Comparison of ENCODE assay signal across 8 cellular contexts in the genomic region with DNA sequence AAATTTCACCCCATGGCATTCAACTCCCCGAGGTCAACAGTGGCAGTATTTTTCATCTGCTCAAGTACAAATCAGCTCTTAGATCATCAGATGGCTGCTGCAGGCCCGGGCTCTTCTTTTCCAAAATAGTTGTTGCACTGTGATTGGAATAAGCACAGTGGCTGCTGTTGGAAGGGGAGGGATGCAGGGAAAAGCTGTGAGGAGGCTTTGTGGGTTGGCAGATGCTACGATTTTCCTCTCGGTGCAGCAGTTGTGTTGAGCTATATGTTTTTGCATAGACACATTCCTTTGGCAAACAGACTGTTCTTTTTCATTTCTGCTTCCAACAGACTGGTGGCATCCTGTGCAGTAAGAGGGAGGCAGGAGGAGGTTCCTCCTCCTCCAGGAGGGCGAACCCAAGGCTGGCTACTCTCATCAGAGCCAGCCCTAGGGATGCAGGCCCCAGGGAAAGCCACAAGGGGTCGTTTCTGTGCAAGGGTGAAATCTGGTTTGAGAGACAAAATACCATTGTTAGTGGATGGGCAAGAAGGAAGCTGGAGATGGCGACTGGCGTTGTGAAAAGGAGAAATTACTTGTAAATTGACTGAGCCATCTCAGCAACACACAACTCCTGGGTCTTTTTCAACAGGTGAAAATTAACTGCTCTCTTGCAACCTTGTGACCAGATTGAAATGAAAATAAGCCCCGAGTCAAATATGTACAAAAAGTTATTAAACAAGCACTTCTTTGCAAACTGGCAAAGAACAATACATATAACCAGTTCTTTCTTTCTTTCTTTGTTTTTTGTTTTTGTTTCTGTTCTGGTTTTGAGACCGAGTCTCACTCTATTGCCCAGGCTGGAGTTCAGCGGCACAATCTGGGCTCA. TPM values are rescaled to one million over a fixed set of nuclear protein-coding genes. Genes with fewer than 3 reads are reported as not detected.
DNase-seq lines count a peak whose midpoint lies in the region; ATAC-seq, FAIRE-seq and TF ChIP-seq lines count a peak whose summit lies in the region.

No MANE protein-coding gene starts in this region.

- H3K4me1 ChIP-seq in breast epithelium (no peaks in the 10 kb centered on the region), keratinocyte (ENCODE audit: control insufficient read depth, extremely low read depth, insufficient read depth, low read length) (peaks cover 17% of the 10 kb centered on the region)

- H3K4me2 ChIP-seq in keratinocyte (ENCODE audit: control insufficient read depth, extremely low read depth, insufficient read depth, low read depth, low read length) = no peak overlapping the region

- no peaks in the 10 kb centered on the region for H3K36me3 Mint-ChIP-seq in WTC11

- no peak for TF ChIP-seq POLR2A in breast epithelium (IDR thresholded peaks at IDR 0.05)

- H3K9me1 ChIP-seq in keratinocyte (ENCODE audit: control insufficient read depth, extremely low read depth, insufficient read depth, low read length) = no peaks in the 10 kb centered on the region

- H3K27ac Mint-ChIP-seq in WTC11 = no peak overlapping the region

- H3K36me3 ChIP-seq in breast epithelium (no peaks in the 10 kb centered on the region), keratinocyte (ENCODE audit: control insufficient read depth in 2 of 2, extremely low read depth in 1 of 2, insufficient read depth in 2 of 2, low read length in 2 of 2) (no peaks in the 10 kb centered on the region)

- H3K4me1 Mint-ChIP-seq in WTC11 = no peaks in the 10 kb centered on the region; the same call in 1 of the 2 replicates

- no peak overlapping the region for H3K9ac ChIP-seq in keratinocyte (ENCODE audit: control insufficient read depth, extremely low read depth, insufficient read depth, low read length)

- H3K9me3 ChIP-seq in breast epithelium (no peaks in the 10 kb centered on the region), keratinocyte (ENCODE audit: control insufficient read depth, low read depth, low read length) (no peaks in the 10 kb centered on the region)

- no peaks in the 10 kb centered on the region for H3K9me3 Mint-ChIP-seq in WTC11

- H3K27me3 ChIP-seq in breast epithelium = no peaks in the 10 kb centered on the region
- H3K27me3 ChIP-seq in keratinocyte (ENCODE audit: control insufficient read depth, extremely low read depth, insufficient read depth, low read length) = no peaks in the 10 kb centered on the region

- H4K20me1 ChIP-seq in keratinocyte (ENCODE audit: control insufficient read depth, extremely low read depth, insufficient read depth, low read length) = no peaks in the 10 kb centered on the region

- no peak overlapping the region for H3K4me3 Mint-ChIP-seq in WTC11

- H3K79me2 ChIP-seq in keratinocyte (ENCODE audit: control insufficient read depth, insufficient read depth, low read length) = no peaks in the 10 kb centered on the region

- H3K4me3 ChIP-seq in breast epithelium (no peak overlapping the region), keratinocyte (ENCODE audit: control insufficient read depth in 2 of 3, extremely low read depth in 1 of 3, insufficient read depth in 2 of 3, low read depth in 1 of 3, low read length in 3 of 3) (no peak overlapping the region)

- CTCF ChIA-PET in WTC11 (lab: Charles Lee) = interaction anchor here (0.6 to 4.6 kb wide), 49 partner anchors 8 to 426 kb away, joined by 3 to 57 read pairs (median 4); a partner anchor contains a TSS

- ATAC-seq in GM21529 (IDR thresholded peaks at IDR 0.05; ENCODE audit: unreplicated experiment) = peak; percentile 76
- peak; percentile 98 for ATAC-seq in WTC11
- no peak for ATAC-seq in GM19463 (IDR thresholded peaks at IDR 0.05; ENCODE audit: unreplicated experiment)

- H3K27me3 Mint-ChIP-seq in WTC11 (ENCODE audit: low read depth) = no peaks in the 10 kb centered on the region; the same call in 1 of the 2 replicates

- POLR2A ChIA-PET in WTC11 (lab: Charles Lee) = interaction anchor here (0.6 kb wide), 1 partner anchor 142 kb away, joined by 3 read pairs; no protein-coding TSS in a partner anchor

- H3K27ac ChIP-seq in breast epithelium = no peak overlapping the region
- no peak overlapping the region for H3K27ac ChIP-seq in keratinocyte (ENCODE audit: control insufficient read depth, insufficient read depth, low read length)

- FAIRE-seq in keratinocyte (lab: Jason Lieb, UNC) = peak; percentile 83

- TF ChIP-seq CTCF in WTC11 (IDR thresholded peaks at IDR 0.05) = peak; percentile 63; the same call in 1 of the 2 replicates
- TF ChIP-seq CTCF in breast epithelium (IDR thresholded peaks at IDR 0.05) = peak; percentile 27 to 74 (median 55)
- TF ChIP-seq CTCF in keratinocyte (optimal IDR thresholded peaks at IDR 0.05 in 1 of 3, IDR thresholded peaks at IDR 0.05 in 1 of 3, conservative IDR thresholded peaks at IDR 0.05 in 1 of 3; ENCODE audit: extremely low read depth in 1 of 3, insufficient read depth in 2 of 3, low read length in 3 of 3) = peak; percentile 81 to 93 (median 85)

- dilution Hi-C loops in keratinocyte (cut with MboI; ENCODE audit: extremely low pct_ligation_motif_present, low sequenced_read_pairs) = no loop called here

- DNase-seq in CD1c-positive myeloid dendritic cell (ENCODE audit: extremely low spot score) = peak; percentile 88
- peak; percentile 78 to 84 for DNase-seq in NCI-H2081 (lab: John Stamatoyannopoulos, UW)
- DNase-seq in WTC11 (ENCODE audit: low spot score) = peak; percentile 81
- DNase-seq in breast epithelium (ENCODE audit: low spot score in 2 of 2) = peak in 1 of 2 donors; percentile 56
- DNase-seq in keratinocyte (ENCODE audit: low read depth, low spot score) = no peak
- peak; percentile 61 to 63 for DNase-seq in stimulated activated CD4-positive, alpha-beta T cell treated with anti-CD3 and anti-CD28 coated beads, Interleukin-1b, Interleukin-23, amount 100 ng/mL, for 4 hours (ENCODE audit: low read depth in 2 of 2)

- intact Hi-C loops in breast epithelium (cut with DNase I; ENCODE audit: low total_unique reads) = no loop called here

- no peak overlapping the region for H2AFZ ChIP-seq in keratinocyte (ENCODE audit: control insufficient read depth, low read length)

TF ChIP-seq in WTC11, 78 proteins besides CTCF, POLR2A, EP300 and RAD21 (continues in another document):
- TF ChIP-seq, protein P1, sequence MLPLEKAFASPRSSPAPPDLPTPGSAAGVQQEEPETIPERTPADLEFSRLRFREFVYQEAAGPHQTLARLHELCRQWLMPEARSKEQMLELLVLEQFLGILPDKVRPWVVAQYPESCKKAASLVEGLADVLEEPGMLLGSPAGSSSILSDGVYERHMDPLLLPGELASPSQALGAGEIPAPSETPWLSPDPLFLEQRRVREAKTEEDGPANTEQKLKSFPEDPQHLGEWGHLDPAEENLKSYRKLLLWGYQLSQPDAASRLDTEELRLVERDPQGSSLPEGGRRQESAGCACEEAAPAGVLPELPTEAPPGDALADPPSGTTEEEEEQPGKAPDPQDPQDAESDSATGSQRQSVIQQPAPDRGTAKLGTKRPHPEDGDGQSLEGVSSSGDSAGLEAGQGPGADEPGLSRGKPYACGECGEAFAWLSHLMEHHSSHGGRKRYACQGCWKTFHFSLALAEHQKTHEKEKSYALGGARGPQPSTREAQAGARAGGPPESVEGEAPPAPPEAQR (CRISPR knock-in tag; IDR thresholded peaks at IDR 0.05) = no peak
- TF ChIP-seq CREB1 (CRISPR knock-in tag; IDR thresholded peaks at IDR 0.05) = no peak
- TF ChIP-seq RELA (CRISPR knock-in tag; IDR thresholded peaks at IDR 0.05; ENCODE audit: borderline replicate concordance) = no peak
- TF ChIP-seq NR1H2 (CRISPR knock-in tag; IDR thresholded peaks at IDR 0.05) = no peak
- TF ChIP-seq, protein P2, sequence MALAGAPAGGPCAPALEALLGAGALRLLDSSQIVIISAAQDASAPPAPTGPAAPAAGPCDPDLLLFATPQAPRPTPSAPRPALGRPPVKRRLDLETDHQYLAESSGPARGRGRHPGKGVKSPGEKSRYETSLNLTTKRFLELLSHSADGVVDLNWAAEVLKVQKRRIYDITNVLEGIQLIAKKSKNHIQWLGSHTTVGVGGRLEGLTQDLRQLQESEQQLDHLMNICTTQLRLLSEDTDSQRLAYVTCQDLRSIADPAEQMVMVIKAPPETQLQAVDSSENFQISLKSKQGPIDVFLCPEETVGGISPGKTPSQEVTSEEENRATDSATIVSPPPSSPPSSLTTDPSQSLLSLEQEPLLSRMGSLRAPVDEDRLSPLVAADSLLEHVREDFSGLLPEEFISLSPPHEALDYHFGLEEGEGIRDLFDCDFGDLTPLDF (CRISPR knock-in tag; IDR thresholded peaks at IDR 0.05) = no peak
- TF ChIP-seq, protein P3, sequence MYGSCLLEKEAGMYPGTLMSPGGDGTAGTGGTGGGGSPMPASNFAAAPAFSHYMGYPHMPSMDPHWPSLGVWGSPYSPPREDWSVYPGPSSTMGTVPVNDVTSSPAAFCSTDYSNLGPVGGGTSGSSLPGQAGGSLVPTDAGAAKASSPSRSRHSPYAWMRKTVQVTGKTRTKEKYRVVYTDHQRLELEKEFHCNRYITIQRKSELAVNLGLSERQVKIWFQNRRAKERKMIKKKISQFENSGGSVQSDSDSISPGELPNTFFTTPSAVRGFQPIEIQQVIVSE (CRISPR knock-in tag; IDR thresholded peaks at IDR 0.05; ENCODE audit: borderline replicate concordance) = no peak
- no peak for TF ChIP-seq ESRRA (CRISPR knock-in tag; IDR thresholded peaks at IDR 0.05; ENCODE audit: borderline replicate concordance)
- no peak for TF ChIP-seq SMAD4 (CRISPR knock-in tag; IDR thresholded peaks at IDR 0.05)
- TF ChIP-seq, protein P4, sequence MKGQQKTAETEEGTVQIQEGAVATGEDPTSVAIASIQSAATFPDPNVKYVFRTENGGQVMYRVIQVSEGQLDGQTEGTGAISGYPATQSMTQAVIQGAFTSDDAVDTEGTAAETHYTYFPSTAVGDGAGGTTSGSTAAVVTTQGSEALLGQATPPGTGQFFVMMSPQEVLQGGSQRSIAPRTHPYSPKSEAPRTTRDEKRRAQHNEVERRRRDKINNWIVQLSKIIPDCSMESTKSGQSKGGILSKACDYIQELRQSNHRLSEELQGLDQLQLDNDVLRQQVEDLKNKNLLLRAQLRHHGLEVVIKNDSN (CRISPR knock-in tag; IDR thresholded peaks at IDR 0.05) = no peak

RNA-seq across cellular contexts. Expression of a gene that starts 26.6 kb away (rescaled TPM):
- total RNA-seq in WTC11 (2021) (18.9 to 22.6 TPM (median 21.1 TPM) in 3 replicates), breast epithelium (1 to 10 TPM; 4.7 to 6.2 (median 4.8) TPM)
- 13.6 to 52.7 TPM (median 25.0 TPM) in 3 replicates for polyA plus RNA-seq in keratinocyte
- polyA plus RNA-seq in keratinocyte (2011; ENCODE audit: low read depth) = 2.5 TPM
- polyA plus RNA-seq in keratinocyte (2011; cell fraction: cytosol; rRNA removed) = 27.7 and 38.6 TPM in 2 replicates
- 25.6 and 26.6 TPM in 2 replicates for polyA plus RNA-seq in keratinocyte (2011; cell fraction: nucleus; rRNA removed)
- 5.1 and 34.0 TPM in 2 replicates for polyA plus RNA-seq in keratinocyte (2012; ENCODE audit: low replicate concordance)
- 49.1 to 184 TPM (median 79.7 TPM) in 3 replicates for polyA minus RNA-seq in keratinocyte
- polyA minus RNA-seq in keratinocyte (2011; cell fraction: cytosol; rRNA and poly(A)+ RNA removed) = 59.5 TPM
- 36.6 and 56.1 TPM in 2 replicates for polyA minus RNA-seq in keratinocyte (2011; cell fraction: nucleus; rRNA and poly(A)+ RNA removed)
